In the genomic region with DNA sequence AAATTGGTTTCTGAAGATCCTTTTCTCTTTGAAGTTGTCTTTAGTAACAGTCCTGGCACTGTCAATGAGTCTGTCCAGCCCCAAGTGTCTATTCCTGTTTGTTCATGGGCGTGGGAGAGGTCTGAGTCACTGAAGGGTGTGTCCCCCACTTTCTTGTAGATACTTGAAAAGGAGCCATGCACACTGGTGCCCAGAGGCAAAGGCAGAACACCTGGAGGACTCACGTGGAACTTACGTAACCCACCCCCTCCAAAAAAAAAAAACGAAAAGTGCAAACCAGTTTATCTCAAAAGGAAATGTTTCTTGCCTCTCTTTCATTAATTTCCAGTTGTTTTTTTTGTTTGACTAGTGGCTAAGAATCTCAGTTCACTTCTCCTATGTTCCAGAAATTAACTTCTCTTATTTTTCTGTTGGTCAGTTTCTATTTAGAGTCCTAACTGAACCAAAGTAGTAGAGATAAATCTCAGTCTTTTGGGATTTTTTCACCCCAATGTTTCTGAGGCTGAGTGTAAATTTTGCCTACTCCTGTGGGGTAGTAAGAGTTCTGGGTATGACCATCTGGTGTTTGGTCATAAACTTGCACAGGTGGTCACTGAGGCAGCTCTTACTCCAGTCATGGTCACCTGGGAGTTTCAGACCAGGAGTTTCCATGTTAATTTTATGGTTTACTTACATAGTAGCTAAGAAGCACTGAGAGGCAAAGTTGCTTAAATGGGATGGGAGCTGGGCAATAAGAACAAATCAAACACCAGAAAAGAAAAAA, we compare ENCODE assay signal across 14 cellular contexts. TPM values are rescaled to one million over a fixed set of nuclear protein-coding genes. Genes with fewer than 3 reads are reported as not detected.
DNase-seq lines count a peak whose midpoint lies in the region; ATAC-seq, FAIRE-seq and TF ChIP-seq lines count a peak whose summit lies in the region.
"Had no signal": no experiment of that assay in that cellular context is flagged by ENCODE, and none has a peak within 500 bp of the region (broad histone marks: within the 10 kb centered on the region; RNA-seq: fewer than 3 reads in every experiment).

No MANE protein-coding gene starts in this region.

- CTCF ChIA-PET in PC-3 (lab: Charles Lee) = no interaction called here

- H2BK5ac ChIP-seq in H9 (ENCODE audit: insufficient read length, low read length) = no peak overlapping the region

- H3K4ac ChIP-seq in H9 (ENCODE audit: low read depth, low read length) = no peak overlapping the region

- no peaks in the 10 kb centered on the region for H3K9me2 ChIP-seq in PC-3 (replicated peaks; ENCODE audit: low read length)

- H3K4me3 Mint-ChIP-seq in H9 = no peak overlapping the region
- H3K4me3 Mint-ChIP-seq: activated naive CD4-positive, alpha-beta T cell treated with anti-CD3 and anti-CD28 coated beads, Interleukin-2, amount 50 U/mL, for 24 hours had no signal

- no peak overlapping the region for H3T11ph ChIP-seq in H9 (ENCODE audit: low read length)

- H4K5ac ChIP-seq in H9 (ENCODE audit: insufficient read length, low read depth, low read length) = no peak overlapping the region

- no peak overlapping the region for H2AK5ac ChIP-seq in H9 (ENCODE audit: insufficient read length, low read length)

- 25% methylated on average over 4 of the region's 4 CpGs for WGBS in suprapubic skin
- WGBS in H9 (ENCODE audit: extremely low coverage, insufficient read length, low lambda C conversion rate) = no CpG with 5 or more reads among the region's 4 CpGs

- peak overlapping the region; percentile 30; the same call in 1 of the 2 replicates for H3K9ac ChIP-seq in PC-3 (ENCODE audit: low read length)
- H3K9ac ChIP-seq in H9 (ENCODE audit: extremely low read depth, insufficient read length, low read length) = no peak overlapping the region

- no peaks in the 10 kb centered on the region for H3K23me2 ChIP-seq in H9 (ENCODE audit: insufficient read length, low read depth, low read length, poor library complexity, severe bottlenecking)

- peaks cover under 1 to 4% of the 10 kb centered on the region in 2 experiments for H3K4me1 Mint-ChIP-seq in H9
- H3K4me1 Mint-ChIP-seq: activated naive CD4-positive, alpha-beta T cell treated with anti-CD3 and anti-CD28 coated beads, Interleukin-2, amount 50 U/mL, for 24 hours had no signal

- H3K27ac ChIP-seq in PC-3 (ENCODE audit: low read length) (peak overlapping the region; percentile 61), suprapubic skin (peak overlapping the region; percentile 82), H9 (ENCODE audit: insufficient read length, low read depth, low read length) (no peak overlapping the region)
- H3K27ac ChIP-seq: HL-60 had no signal

- H2BK120ac ChIP-seq in H9 (ENCODE audit: low read depth, low read length, poor library complexity, severe bottlenecking) = no peak overlapping the region

- no peaks in the 10 kb centered on the region for H3K79me2 ChIP-seq in PC-3 (ENCODE audit: low read length)
- no peaks in the 10 kb centered on the region for H3K79me2 ChIP-seq in H9 (ENCODE audit: insufficient read depth, low read length)

- FAIRE-seq in H54 (lab: Jason Lieb, UNC) = no peak

- no peak overlapping the region for H4K8ac ChIP-seq in H9 (replicated peaks; ENCODE audit: insufficient read length, low read depth, low read length)

- ATAC-seq in PC-3 = peak; percentile 97

- peak overlapping the region; percentile 39; the same call in 1 of the 2 replicates for H3K4me3 ChIP-seq in PC-3 (ENCODE audit: low read length)
- H3K4me3 ChIP-seq in fibroblast of pulmonary artery (replicated peaks; ENCODE audit: low read depth, low read length) = no peak overlapping the region
- no peak overlapping the region for H3K4me3 ChIP-seq in suprapubic skin

- no peak for TF ChIP-seq CTCF in GM13976 (IDR thresholded peaks at IDR 0.05; ENCODE audit: borderline replicate concordance, control extremely low read depth, extremely low read depth, insufficient read depth, missing control alignments)
- no peak for TF ChIP-seq CTCF in PC-3 (conservative IDR thresholded peaks at IDR 0.05; ENCODE audit: low read depth, low read length)
- TF ChIP-seq CTCF in fibroblast of pulmonary artery (IDR thresholded peaks at IDR 0.05; ENCODE audit: low read length, missing control alignments) = no peak
- no peak for TF ChIP-seq CTCF in suprapubic skin (IDR thresholded peaks at IDR 0.05)
- TF ChIP-seq CTCF in H9 (conservative IDR thresholded peaks at IDR 0.05) = no peak

- in situ Hi-C loops in GM13976 (cut with MboI; ENCODE audit: low sequenced_read_pairs, unreplicated experiment) = no loop called here

- no peak overlapping the region for H3K14ac ChIP-seq in H9 (ENCODE audit: insufficient read depth, low read length)

- H2AFZ ChIP-seq in PC-3 (ENCODE audit: low read length) (peak overlapping the region; percentile 33), H9 (ENCODE audit: low read length) (no peak overlapping the region)

- H4K91ac ChIP-seq in H9 (ENCODE audit: insufficient read length, low read depth, low read length) = no peak overlapping the region

- H3K27ac Mint-ChIP-seq in H9 = no peak overlapping the region
- H3K27ac Mint-ChIP-seq: activated naive CD4-positive, alpha-beta T cell treated with anti-CD3 and anti-CD28 coated beads, Interleukin-2, amount 50 U/mL, for 24 hours had no signal

- H2BK12ac ChIP-seq in H9 (ENCODE audit: insufficient read length, low read depth, low read length) = no peak overlapping the region

- H3K9me3 Mint-ChIP-seq in H9 = no peaks in the 10 kb centered on the region

- H3K79me1 ChIP-seq in H9 (ENCODE audit: insufficient read depth, low read depth, low read length, poor library complexity, severe bottlenecking) = no peaks in the 10 kb centered on the region

- POLR2A ChIA-PET in PC-3 (lab: Charles Lee; ENCODE audit: unreplicated experiment) = no interaction called here

- peak overlapping the region; percentile 78 for H3K4me2 ChIP-seq in PC-3 (ENCODE audit: low read length)
- no peak overlapping the region for H3K4me2 ChIP-seq in H9 (ENCODE audit: insufficient read depth, insufficient read length, low read length)

- DNase-seq in GM13976 (ENCODE audit: low spot score) = peak; percentile 25
- DNase-seq in PC-3 = peak; percentile 96
- DNase-seq in fibroblast of pulmonary artery (ENCODE audit: low read depth) = peak; percentile 36
- DNase-seq in suprapubic skin (ENCODE audit: low spot score in 2 of 2) = peak in 1 of 2 donors; percentile 69
- DNase-seq in H9 = no peak
- DNase-seq in H54 (ENCODE audit: insufficient read length, low spot score) = no peak
- DNase-seq in NCI-H82 treated with DMSO at 0.1 percent for 48 hours (lab: John Stamatoyannopoulos, UW; ENCODE audit: unreplicated experiment) = no peak
- DNase-seq in NCI-H2029 (lab: John Stamatoyannopoulos, UW) = no peak
- DNase-seq: C1 segment of cervical spinal cord; NCI-H510A treated with DMSO at 0.1 percent for 48 hours; SIG-M5; stimulated activated CD4-positive, alpha-beta T cell treated with anti-CD3 and anti-CD28 coated beads, Interleukin-4, amount 100 ng/mL, for 24 hours had no signal

- no peak overlapping the region for H2BK15ac ChIP-seq in H9 (ENCODE audit: low read depth, low read length)

- H3K56ac ChIP-seq in H9 (ENCODE audit: insufficient read length, low read depth, low read length) = no peak overlapping the region

- no peak overlapping the region for H3K18ac ChIP-seq in H9 (ENCODE audit: insufficient read length, low read depth, low read length)

- intact Hi-C loops in PC-3 (cut with micrococcal nuclease) = no loop called here

- H3K27me3 Mint-ChIP-seq in H9 (ENCODE audit: low read depth) = no peaks in the 10 kb centered on the region

- H4K20me1 ChIP-seq in PC-3 (ENCODE audit: low read length) (no peaks in the 10 kb centered on the region), H9 (ENCODE audit: control insufficient read depth, insufficient read depth, insufficient read length) (no peaks in the 10 kb centered on the region)

- no peaks in the 10 kb centered on the region for H3F3A ChIP-seq in PC-3 (ENCODE audit: low read length, unreplicated experiment)

- no peaks in the 10 kb centered on the region for H3K27me3 ChIP-seq in PC-3 (ENCODE audit: low read length)
- no peaks in the 10 kb centered on the region for H3K27me3 ChIP-seq in suprapubic skin
- no peaks in the 10 kb centered on the region for H3K27me3 ChIP-seq in H9 (ENCODE audit: insufficient read depth, low read length)

- H3K9me3 ChIP-seq in PC-3 (ENCODE audit: low read length) = no peaks in the 10 kb centered on the region
- no peaks in the 10 kb centered on the region for H3K9me3 ChIP-seq in suprapubic skin
- no peaks in the 10 kb centered on the region for H3K9me3 ChIP-seq in H9 (ENCODE audit: control insufficient read depth, low read depth, low read length)

- no peak overlapping the region for H3K23ac ChIP-seq in H9 (ENCODE audit: insufficient read length, low read depth, low read length)

- no peaks in the 10 kb centered on the region for H3K36me3 Mint-ChIP-seq in H9 (ENCODE audit: insufficient read depth in 1 of 3, low read depth in 3 of 3)
- H3K36me3 Mint-ChIP-seq: activated naive CD4-positive, alpha-beta T cell treated with anti-CD3 and anti-CD28 coated beads, Interleukin-2, amount 50 U/mL, for 24 hours had no signal

- TF ChIP-seq POLR2A in suprapubic skin (IDR thresholded peaks at IDR 0.05) (no peak), H54 (IDR thresholded peaks at IDR 0.05; ENCODE audit: low read depth, low read length) (no peak)

- H2BK20ac ChIP-seq in H9 (ENCODE audit: low read depth, low read length, poor library complexity, severe bottlenecking) = no peak overlapping the region

- H3K36me3 ChIP-seq in PC-3 (ENCODE audit: low read depth, low read length) (no peaks in the 10 kb centered on the region), suprapubic skin (no peaks in the 10 kb centered on the region)

- BruUV-seq in PC-3 (replicated peaks; lab: Mats Ljungman, UMichigan) = TSS peak; percentile 37

- TF ChIP-seq EP300 in suprapubic skin (IDR thresholded peaks at IDR 0.05) = no peak

- H3K4me1 ChIP-seq in PC-3 (ENCODE audit: insufficient read depth, low read length) (peaks cover 27% of the 10 kb centered on the region), suprapubic skin (peaks cover 38% of the 10 kb centered on the region), H9 (ENCODE audit: insufficient read depth, low read length) (no peaks in the 10 kb centered on the region)

RNA-seq across cellular contexts. Expression of gene DSC3, which starts 54.9 kb away (rescaled TPM):
- total RNA-seq in PC-3 (2014; rRNA removed) (11.1 and 14.6 TPM in 2 replicates), suprapubic skin (100 to 1,000 TPM; 497 to 826 (median 664) TPM), H9 (2021) (0.35 and 0.61 TPM in 2 replicates)

Comparison
In these comparisons a context has a peak if more than half of its experiments do, and no peak if none do; other contexts are left out.
1. DNase-seq: peak in GM13976 (single experiment), PC-3 (single experiment) and fibroblast of pulmonary artery (single experiment); none in H9 (single experiment), H54 (single experiment), NCI-H82 treated with DMSO at 0.1 percent for 48 hours (single experiment) and NCI-H2029 (single experiment).
2. RNA of gene DSC3, which starts 54.9 kb away (total RNA-seq): 497 to 826 TPM in suprapubic skin; 11.1 to 14.6 TPM in PC-3 and 0.35 to 0.61 TPM in H9; every median in the first group is over 10 times any median in the second.